29 cellular contexts compared by ENCODE assay signal in the genomic region with DNA sequence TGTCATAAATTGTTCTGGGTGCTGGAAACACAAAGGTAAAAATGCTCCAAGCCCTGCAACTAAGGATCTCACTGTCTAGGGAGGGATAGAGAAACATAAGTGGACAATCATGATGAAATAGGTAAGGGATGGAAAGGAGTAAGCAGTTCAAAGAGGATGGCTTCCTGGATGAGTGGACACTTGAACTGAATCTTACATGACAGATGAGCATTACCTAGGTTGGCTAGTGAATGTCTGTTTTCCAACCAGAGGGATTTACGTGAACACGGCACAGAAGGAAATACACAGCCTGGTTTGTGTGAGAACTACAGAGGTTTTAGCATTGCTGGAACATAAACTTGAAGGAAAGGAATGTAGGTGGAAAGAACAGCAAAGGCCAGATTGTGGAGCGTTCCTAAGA.
"Had no signal": no experiment of that assay in that cellular context is flagged by ENCODE, and none has a peak within 500 bp of the region (broad histone marks: within the 10 kb centered on the region; RNA-seq: fewer than 3 reads in every experiment).

No MANE protein-coding gene starts in this region.

- DNase-seq: activated CD4-positive, alpha-beta memory T cell treated with anti-CD3 and anti-CD28 coated beads for 36 hours; activated CD4-positive, alpha-beta T cell treated with anti-CD3 and anti-CD28 coated beads for 36 hours; activated CD4-positive, alpha-beta T cell treated with anti-CD3 and anti-CD28 coated beads, Interleukin-2, amount 10 ng/mL, durations not matched to agents 24 days and 14 days; activated CD4-positive, CD25-positive, alpha-beta regulatory T cell; activated CD4-positive, CD25-positive, alpha-beta regulatory T cell treated with anti-CD3 and anti-CD28 coated beads, Interleukin-2, amount 50 U/mL, for 72 hours; activated CD8-positive, alpha-beta memory T cell treated with anti-CD3 and anti-CD28 coated beads, Interleukin-2, amount 10 ng/mL, durations not matched to agents 7 days and 5 days; activated CD8-positive, alpha-beta memory T cell treated with anti-CD3 and anti-CD28 coated beads, Interleukin-2, amount 50 U/mL, for 4 hours; activated CD8-positive, alpha-beta T cell treated with anti-CD3 and anti-CD28 coated beads, Interleukin-2, amount 10 ng/mL, durations not matched to agents 7 days and 5 days; activated effector memory CD4-positive, alpha-beta T cell treated with anti-CD3 and anti-CD28 coated beads, Interleukin-2, amount 50 U/mL, for 16 hours; activated naive CD4-positive, alpha-beta T cell treated with anti-CD3 and anti-CD28 coated beads for 36 hours; activated naive CD8-positive, alpha-beta T cell treated with anti-CD3 and anti-CD28 coated beads for 36 hours; activated naive CD8-positive, alpha-beta T cell treated with anti-CD3 and anti-CD28 coated beads, Interleukin-2, amount 50 U/mL, for 24 hours; activated T-cell treated with anti-CD3 and anti-CD28 coated beads, Interleukin-2, amount 50 U/mL, for 1 hour; activated T-cell treated with anti-CD3 and anti-CD28 coated beads, Interleukin-2, amount 50 U/mL, for 48 hours; adrenal gland; amygdala; aorta; body of pancreas; central memory CD4-positive, alpha-beta T cell; cortex of kidney; dermis blood vessel endothelial cell; effector CD4-positive, alpha-beta T cell; effector memory CD8-positive, alpha-beta T cell; erythroblast; foreskin keratinocyte; gastrocnemius medialis; glutamatergic neuron; heart left ventricle; T-helper 2 cell had no signal
